24 cellular contexts compared by ENCODE assay signal in genomic region chr22:45683680-45684079, GRCh38. TPM values are rescaled to one million over a fixed set of nuclear protein-coding genes. Genes with fewer than 3 reads are reported as not detected.
A peak's percentile ranks its signal among the peaks of the same experiment; 100 is the strongest.
DNase-seq lines count a peak whose midpoint lies in the region; ATAC-seq and TF ChIP-seq lines count a peak whose summit lies in the region.
"Had no signal": no experiment of that assay in that cellular context is flagged by ENCODE, and none has a peak within 500 bp of the region (broad histone marks: within the 10 kb centered on the region; RNA-seq: fewer than 3 reads in every experiment).

No MANE protein-coding gene starts in this region.

- H4K91ac ChIP-seq in IMR-90 (ENCODE audit: insufficient read depth, low read depth, low read length), result 0 out of 2 replicates have a peak overlapping the region, but pooled peaks have one; percentile 50

- no peak overlapping the region for H3K56ac ChIP-seq in IMR-90 (ENCODE audit: extremely low read depth, insufficient read depth, low read length)

- BruUV-seq in IMR-90 (replicated peaks; lab: Mats Ljungman, UMichigan), result no TSS peak

- ATAC-seq in IMR-90 (ENCODE audit: low read depth), result no peak
- ATAC-seq in naive B cell (ENCODE audit: low read depth in 2 of 2), result peak; percentile 51 to 56
- no peak for ATAC-seq in GM18870 (IDR thresholded peaks at IDR 0.05; ENCODE audit: unreplicated experiment)
- ATAC-seq: activated naive CD4-positive, alpha-beta T cell treated with anti-CD3 and anti-CD28 coated beads, Interleukin-2, amount 50 U/mL, for 72 hours; sciatic nerve had no signal

- no CpG with 5 or more reads among the region's 2 CpGs for WGBS in IMR-90 (ENCODE audit: extremely low coverage in 2 of 2, insufficient read length in 1 of 2), 2 experiments

- DNase-seq in IMR-90 (no peak), SJSA1 (ENCODE audit: low read depth in 1 of 2, low spot score in 2 of 2) (no peak), naive B cell (peak; percentile 6), DMS153 (lab: John Stamatoyannopoulos, UW) (no peak), GDM1 (lab: John Stamatoyannopoulos, UW) (no peak), activated gamma-delta T cell (lab: John Stamatoyannopoulos, UW) (no peak)
- DNase-seq: activated CD4-positive, alpha-beta T cell treated with anti-CD3 and anti-CD28 coated beads for 4 hours; C1 segment of cervical spinal cord; foreskin melanocyte; H9; naive thymus-derived CD4-positive, alpha-beta T cell; NCI-H2107; NCI-H446; NCI-H774; stimulated activated CD4-positive, alpha-beta T cell treated with anti-CD3 and anti-CD28 coated beads, Interleukin-4, amount 100 ng/mL, for 24 hours had no signal

- peaks cover 0 to 15% (median 4%) of the 10 kb centered on the region in 11 experiments; a peak in 9 of 22 replicates for H3K36me3 ChIP-seq in BLaER1 treated with 17β-estradiol and CSF1 and Interleukin-3, amounts not matched to agents 10 nM and 100 nM
- H3K36me3 ChIP-seq in IMR-90 (ENCODE audit: control insufficient read depth, insufficient read depth, low read length) (no peaks in the 10 kb centered on the region), SJSA1 (0 out of 2 replicates have a peak, but pooled peaks cover 8% of the 10 kb centered on the region)
- H3K36me3 ChIP-seq: neutrophil, tibial nerve had no signal

- no peak overlapping the region; a peak in 1 of 20 replicates for H3K4me3 ChIP-seq in BLaER1 treated with 17β-estradiol and CSF1 and Interleukin-3, amounts not matched to agents 10 nM and 100 nM
- H3K4me3 ChIP-seq in IMR-90 (ENCODE audit: insufficient read depth, low read depth, low read length), result no peak overlapping the region
- H3K4me3 ChIP-seq in SJSA1, result no peak overlapping the region
- H3K4me3 ChIP-seq: tibial nerve had no signal

- H4K20me1 ChIP-seq in BLaER1 treated with 17β-estradiol and CSF1 and Interleukin-3, amounts not matched to agents 10 nM and 100 nM, result peaks cover 92 to 100% (median 100%) of the 10 kb centered on the region in 11 experiments; a peak in 21 of 22 replicates
- peaks cover 53% of the 10 kb centered on the region for H4K20me1 ChIP-seq in IMR-90 (ENCODE audit: insufficient read depth, low read length)

- intact Hi-C loops in IMR-90 (cut with micrococcal nuclease), result loop anchor here (5.0 kb wide), 1 partner anchor 49 kb away; no protein-coding TSS in a partner anchor

- H3K4ac ChIP-seq in IMR-90 (ENCODE audit: low read depth, low read length), result peak overlapping the region; percentile 92

- peaks cover 15 to 22% (median 20%) of the 10 kb centered on the region in 3 donors for H3K4me1 Mint-ChIP-seq in naive B cell

- H3K9me1 ChIP-seq in IMR-90 (ENCODE audit: insufficient read depth, low read length), result peaks cover 27% of the 10 kb centered on the region

- peak overlapping the region; percentile 72; the same call in 1 of the 2 replicates for H2AK5ac ChIP-seq in IMR-90 (ENCODE audit: low read depth, low read length)

- H3K27ac Mint-ChIP-seq in naive B cell, result no peak overlapping the region
- H3K27ac Mint-ChIP-seq: activated naive CD4-positive, alpha-beta T cell treated with anti-CD3 and anti-CD28 coated beads, Interleukin-2, amount 50 U/mL, for 72 hours; H9; mesothelial cell of epicardium; naive thymus-derived CD4-positive, alpha-beta T cell; progenitor cell of endocrine pancreas had no signal

- H3K4me3 Mint-ChIP-seq in naive B cell, result no peak overlapping the region
- H3K4me3 Mint-ChIP-seq: H9; mesothelial cell of epicardium; naive thymus-derived CD4-positive, alpha-beta T cell had no signal

- dilution Hi-C loops in IMR-90 (cut with HindIII; ENCODE audit: low sequenced_read_pairs, unreplicated experiment), result no loop called here

- H3K27me3 ChIP-seq in BLaER1 treated with 17β-estradiol and CSF1 and Interleukin-3, amounts not matched to agents 10 nM and 100 nM, result no peaks in the 10 kb centered on the region; a peak in 1 of 22 replicates
- H3K27me3 ChIP-seq in IMR-90 (ENCODE audit: control insufficient read depth, insufficient read depth, low read length), result no peaks in the 10 kb centered on the region
- H3K27me3 ChIP-seq in SJSA1 (replicated peaks), result no peaks in the 10 kb centered on the region
- H3K27me3 ChIP-seq: neutrophil, tibial nerve had no signal

- peaks cover 49 to 71% (median 60%) of the 10 kb centered on the region in 10 experiments for H3K4me1 ChIP-seq in BLaER1 treated with 17β-estradiol and CSF1 and Interleukin-3, amounts not matched to agents 10 nM and 100 nM
- H3K4me1 ChIP-seq in IMR-90 (ENCODE audit: control insufficient read depth, insufficient read depth, low read length) (peaks cover 41% of the 10 kb centered on the region), SJSA1 (replicated peaks) (peaks cover 97% of the 10 kb centered on the region)

- no peak overlapping the region for H2AK9ac ChIP-seq in IMR-90 (replicated peaks; ENCODE audit: low read depth, low read length, poor library complexity)

- peak overlapping the region in 7 of 11 experiments; percentile 2 to 59 (median 37); a peak in 10 of 22 replicates for H3K27ac ChIP-seq in BLaER1 treated with 17β-estradiol and CSF1 and Interleukin-3, amounts not matched to agents 10 nM and 100 nM
- H3K27ac ChIP-seq in IMR-90 (ENCODE audit: insufficient read depth, low read length) (peak overlapping the region; percentile 31; the same call in 1 of the 2 replicates), SJSA1 (peak overlapping the region; percentile 6; the same call in 1 of the 2 replicates)
- H3K27ac ChIP-seq: neutrophil, RWPE1, tibial nerve had no signal

- peak overlapping the region; percentile 63; the same call in 1 of the 2 replicates for H2BK20ac ChIP-seq in IMR-90 (ENCODE audit: low read depth, low read length)

- TF ChIP-seq POLR2A in IMR-90 (IDR thresholded peaks at IDR 0.05; ENCODE audit: low read depth, low read length), result no peak

- H3K14ac ChIP-seq in IMR-90 (replicated peaks; ENCODE audit: low read depth, low read length), result peak overlapping the region; percentile 77

- H3K18ac ChIP-seq in IMR-90 (ENCODE audit: low read depth, low read length), result peak overlapping the region; percentile 45; the same call in 1 of the 2 replicates

- H2BK120ac ChIP-seq in IMR-90 (ENCODE audit: low read depth, low read length), result peak overlapping the region; percentile 60

- H3K79me1 ChIP-seq in IMR-90 (ENCODE audit: low read depth in 1 of 2, low read length in 2 of 2), result peaks cover 17 to 78% of the 10 kb centered on the region in 2 experiments

- H2BK15ac ChIP-seq in IMR-90 (ENCODE audit: low read depth, low read length), result peak overlapping the region; percentile 59; the same call in 1 of the 3 replicates

- in situ Hi-C loops in IMR-90 (cut with MboI; ENCODE audit: low sequenced_read_pairs), result no loop called here

- H3K9ac ChIP-seq in BLaER1 treated with 17β-estradiol and CSF1 and Interleukin-3, amounts not matched to agents 10 nM and 100 nM, result peak overlapping the region in 2 of 11 experiments; percentile 27 to 35; a peak in 1 of 22 replicates
- H3K9ac ChIP-seq in IMR-90 (ENCODE audit: low read depth, low read length), result no peak overlapping the region

- H3K4me2 ChIP-seq in BLaER1 treated with 17β-estradiol and CSF1 and Interleukin-3, amounts not matched to agents 10 nM and 100 nM, result peak overlapping the region; percentile 69 to 91 (median 81)
- H3K4me2 ChIP-seq in IMR-90 (ENCODE audit: low read depth, low read length), result no peak overlapping the region

- no peaks in the 10 kb centered on the region for H3K27me3 Mint-ChIP-seq in naive B cell
- H3K27me3 Mint-ChIP-seq: naive thymus-derived CD4-positive, alpha-beta T cell; progenitor cell of endocrine pancreas had no signal

- H4K8ac ChIP-seq in IMR-90 (ENCODE audit: low read depth in 2 of 2, low read length in 2 of 2), result peak overlapping the region; percentile 51 to 57; a peak in 3 of 4 replicates

- POLR2A ChIA-PET in IMR-90 (lab: Charles Lee; ENCODE audit: unreplicated experiment), result no interaction called here

- peak overlapping the region; percentile 85; the same call in 1 of the 2 replicates for H3K23ac ChIP-seq in IMR-90 (ENCODE audit: low read depth, low read length)

- H3K9me3 ChIP-seq in BLaER1 treated with 17β-estradiol and CSF1 and Interleukin-3, amounts not matched to agents 10 nM and 100 nM (replicated peaks in 1 of 11), result no peaks in the 10 kb centered on the region
- H3K9me3 ChIP-seq in IMR-90 (ENCODE audit: control insufficient read depth, insufficient read depth, low read length) (no peaks in the 10 kb centered on the region), SJSA1 (replicated peaks) (no peaks in the 10 kb centered on the region)
- H3K9me3 ChIP-seq: neutrophil, tibial nerve had no signal

- no peaks in the 10 kb centered on the region for H3K9me3 Mint-ChIP-seq in naive B cell
- H3K9me3 Mint-ChIP-seq: activated naive CD4-positive, alpha-beta T cell treated with anti-CD3 and anti-CD28 coated beads, Interleukin-2, amount 50 U/mL, for 72 hours; H9; mesothelial cell of epicardium; naive thymus-derived CD4-positive, alpha-beta T cell had no signal

- H2BK5ac ChIP-seq in IMR-90 (ENCODE audit: low read depth, low read length, poor library complexity, severe bottlenecking), result peak overlapping the region; percentile 77

- TF ChIP-seq CTCF in IMR-90 (conservative IDR thresholded peaks at IDR 0.05; ENCODE audit: low read depth, low read length), result no peak

- no peak for TF ChIP-seq RAD21 in IMR-90 (IDR thresholded peaks at IDR 0.05; ENCODE audit: low read length)

- CTCF ChIA-PET in IMR-90 (lab: Yijun Ruan, JAX), result interaction anchor here (0.6 kb wide), 1 partner anchor 544 kb away, joined by 3 read pairs; no protein-coding TSS in a partner anchor

- no peak overlapping the region for H2AFZ ChIP-seq in IMR-90 (replicated peaks; ENCODE audit: low read length, poor library complexity)

- H3K36me3 Mint-ChIP-seq in naive B cell, result no peaks in the 10 kb centered on the region
- H3K36me3 Mint-ChIP-seq: activated naive CD4-positive, alpha-beta T cell treated with anti-CD3 and anti-CD28 coated beads, Interleukin-2, amount 50 U/mL, for 72 hours; mesothelial cell of epicardium had no signal

- peak overlapping the region; percentile 31; the same call in 1 of the 2 replicates for H4K5ac ChIP-seq in IMR-90 (ENCODE audit: low read depth, low read length)

TF ChIP-seq in IMR-90, 13 proteins besides CTCF, POLR2A, EP300 and RAD21 (continues in another document):
- TF ChIP-seq CHD1 (IDR thresholded peaks at IDR 0.05; ENCODE audit: low read depth, low read length) (no peak), ELK1 (IDR thresholded peaks at IDR 0.05; ENCODE audit: borderline replicate concordance, low read depth, low read length) (no peak)

RNA-seq across cellular contexts. Expression of gene ATXN10, which starts 12.0 kb away (rescaled TPM):
- total RNA-seq in IMR-90 (2012; rRNA removed), result 116 and 119 TPM in 2 replicates
- polyA plus RNA-seq in IMR-90 (2012; rRNA removed) (197 and 231 TPM in 2 replicates), naive B cell (ENCODE audit: low read depth in 6 of 6) (100 to 1,000 TPM; 103 to 162 (median 125) TPM)
- polyA plus RNA-seq in IMR-90 (2012; cell fraction: cytosol; rRNA removed), result 32.5 and 114 TPM in 2 replicates
- 8.9 and 101 TPM in 2 replicates for polyA plus RNA-seq in IMR-90 (2012; cell fraction: nucleus; rRNA removed; ENCODE audit: low replicate concordance)
- 192 and 302 TPM in 2 replicates for total RNA-seq in SJSA1 (2014; rRNA removed; shearing (Covaris generic))

Comparison
In these comparisons a context has a peak if more than half of its experiments do, and no peak if none do; other contexts are left out.
1. ATAC-seq: peak in naive B cell (2 of 2); none in IMR-90 (single experiment) and GM18870 (single experiment).
2. Peak in every context shown above with its lines, with median percentiles within 50 percentile points of each other: H3K27ac ChIP-seq.